In the genomic region with DNA sequence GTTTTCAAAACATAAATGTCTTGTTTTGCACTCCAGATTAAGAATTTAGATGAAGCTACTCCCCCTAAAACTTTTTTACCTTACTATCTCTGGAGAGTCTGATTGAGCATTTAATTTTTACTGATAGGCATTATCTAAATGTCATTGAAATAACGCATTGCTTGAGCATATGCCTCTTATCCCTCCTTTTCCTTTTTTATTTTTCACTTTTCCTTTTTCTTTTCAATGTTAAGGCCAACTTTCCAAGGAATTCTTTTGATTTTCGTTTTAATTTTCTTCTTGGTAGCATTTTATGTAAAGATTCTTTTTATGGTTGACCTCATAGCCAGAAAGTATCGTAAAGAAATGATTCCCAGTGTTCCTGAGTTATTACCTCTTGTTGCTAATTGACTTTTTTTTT, we compare ENCODE assay signal across 1 cellular context.
A peak's percentile ranks its signal among the peaks of the same experiment; 100 is the strongest.
TF ChIP-seq lines count a peak whose summit lies in the region.

No MANE protein-coding gene starts in this region.

TF ChIP-seq in HepG2, 621 proteins besides CTCF, POLR2A, EP300 and RAD21:
- TF ChIP-seq, protein P1, sequence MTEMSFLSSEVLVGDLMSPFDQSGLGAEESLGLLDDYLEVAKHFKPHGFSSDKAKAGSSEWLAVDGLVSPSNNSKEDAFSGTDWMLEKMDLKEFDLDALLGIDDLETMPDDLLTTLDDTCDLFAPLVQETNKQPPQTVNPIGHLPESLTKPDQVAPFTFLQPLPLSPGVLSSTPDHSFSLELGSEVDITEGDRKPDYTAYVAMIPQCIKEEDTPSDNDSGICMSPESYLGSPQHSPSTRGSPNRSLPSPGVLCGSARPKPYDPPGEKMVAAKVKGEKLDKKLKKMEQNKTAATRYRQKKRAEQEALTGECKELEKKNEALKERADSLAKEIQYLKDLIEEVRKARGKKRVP (CRISPR knock-in tag; IDR thresholded peaks at IDR 0.05): no peak
- TF ChIP-seq NONO (IDR thresholded peaks at IDR 0.05): 0 out of 2 replicates have a peak, but pooled peaks have one; percentile 88
- no peak for TF ChIP-seq NONO (CRISPR knock-in tag; conservative IDR thresholded peaks at IDR 0.05)
- 0 out of 2 replicates have a peak, but pooled peaks have one; percentile 25 for TF ChIP-seq SP1 (IDR thresholded peaks at IDR 0.05)
- TF ChIP-seq SP1 (CRISPR knock-in tag; IDR thresholded peaks at IDR 0.05): no peak
